In genomic region chr7:78143661-78144060, GRCh38 we compare ENCODE assay signal across 24 cellular contexts.
A peak's percentile ranks its signal among the peaks of the same experiment; 100 is the strongest.
DNase-seq lines count a peak whose midpoint lies in the region; ATAC-seq, FAIRE-seq and TF ChIP-seq lines count a peak whose summit lies in the region.
"Had no signal": no experiment of that assay in that cellular context is flagged by ENCODE, and none has a peak within 500 bp of the region (broad histone marks: within the 10 kb centered on the region; RNA-seq: fewer than 3 reads in every experiment).

No MANE protein-coding gene starts in this region.

- H3K4me3 Mint-ChIP-seq in astrocyte (ENCODE audit: unreplicated experiment) = no peak overlapping the region
- H3K4me3 Mint-ChIP-seq: CD14-positive monocyte; CD4-positive, alpha-beta memory T cell; CD4-positive, CD25-positive, alpha-beta regulatory T cell; CD8-positive, alpha-beta memory T cell had no signal

- H3K4me1 Mint-ChIP-seq in astrocyte (ENCODE audit: low read depth, unreplicated experiment) = peaks cover 37% of the 10 kb centered on the region
- H3K4me1 Mint-ChIP-seq: CD14-positive monocyte; CD4-positive, CD25-positive, alpha-beta regulatory T cell; CD8-positive, alpha-beta memory T cell had no signal

- no peak for ATAC-seq in GM18873 (IDR thresholded peaks at IDR 0.05; ENCODE audit: low FRiP score, unreplicated experiment)
- ATAC-seq: GM12878 had no signal

- H2AFZ ChIP-seq in astrocyte (ENCODE audit: low read depth, low read length) = no peak overlapping the region

- peaks cover 9% of the 10 kb centered on the region for H3K4me1 ChIP-seq in astrocyte (ENCODE audit: insufficient read depth, low read length)
- H3K4me1 ChIP-seq: BLaER1 had no signal

- H3K9ac ChIP-seq in astrocyte (ENCODE audit: low read length) = no peak overlapping the region
- H3K9ac ChIP-seq: BLaER1 had no signal

- no peak for TF ChIP-seq CTCF in astrocyte (IDR thresholded peaks at IDR 0.05; ENCODE audit: insufficient read depth, low read depth, low read length)

- no peaks in the 10 kb centered on the region for H4K20me1 ChIP-seq in astrocyte (ENCODE audit: insufficient read depth, low read length)
- H4K20me1 ChIP-seq: BLaER1 had no signal

- no peaks in the 10 kb centered on the region for H3K79me2 ChIP-seq in astrocyte (ENCODE audit: insufficient read depth, low read length)

- no peaks in the 10 kb centered on the region for H3K36me3 Mint-ChIP-seq in astrocyte (ENCODE audit: low read depth, unreplicated experiment)
- H3K36me3 Mint-ChIP-seq: CD14-positive monocyte; CD4-positive, alpha-beta memory T cell; CD4-positive, CD25-positive, alpha-beta regulatory T cell; CD8-positive, alpha-beta memory T cell had no signal

- no peaks in the 10 kb centered on the region for H3K9me3 Mint-ChIP-seq in astrocyte (ENCODE audit: unreplicated experiment)
- H3K9me3 Mint-ChIP-seq: CD4-positive, alpha-beta memory T cell; CD8-positive, alpha-beta memory T cell had no signal

- H3K4me3 ChIP-seq in astrocyte (ENCODE audit: insufficient read depth, low read depth, low read length) = no peak overlapping the region
- H3K4me3 ChIP-seq: BLaER1, GM12878 had no signal

- no peaks in the 10 kb centered on the region for H3K27me3 Mint-ChIP-seq in astrocyte (ENCODE audit: low read depth, unreplicated experiment)

- no peaks in the 10 kb centered on the region for H3K9me3 ChIP-seq in astrocyte (ENCODE audit: insufficient read depth, low read depth, low read length)
- H3K9me3 ChIP-seq: BLaER1 had no signal

- H3K27ac Mint-ChIP-seq in astrocyte (ENCODE audit: unreplicated experiment) = no peak overlapping the region
- H3K27ac Mint-ChIP-seq: CD14-positive monocyte; CD4-positive, alpha-beta memory T cell; CD4-positive, CD25-positive, alpha-beta regulatory T cell; CD8-positive, alpha-beta memory T cell had no signal

- no peak overlapping the region for H3K4me2 ChIP-seq in astrocyte (ENCODE audit: low read length)
- H3K4me2 ChIP-seq: BLaER1 had no signal

- DNase-seq in astrocyte (ENCODE audit: low read depth) = no peak
- DNase-seq in fibroblast of peridontal ligament (ENCODE audit: extremely low read depth) = peak; percentile 39
- no peak for DNase-seq in stimulated activated CD4-positive, alpha-beta T cell treated with anti-CD3 and anti-CD28 coated beads, Interleukin-12 subunit alpha, Interleukin-12 subunit beta, amount 100 ng/mL, for 4 hours
- DNase-seq in hippocampal formation (lab: John Stamatoyannopoulos, UW) = no peak
- DNase-seq: 8988T; ACHN; BE2C; C1 segment of cervical spinal cord; CD4-positive, alpha-beta memory T cell; CD4-positive, CD25-positive, alpha-beta regulatory T cell; CD8-positive, alpha-beta memory T cell; COR-L47; DMS 273 treated with DMSO at 0.1 percent for 48 hours; DMS153; DMS53; DMS79; DND-41; EL; GDM1 had no signal

- H3K36me3 ChIP-seq in astrocyte (ENCODE audit: insufficient read depth, low read length) = no peaks in the 10 kb centered on the region
- H3K36me3 ChIP-seq: BE2C, BLaER1 had no signal

- no peaks in the 10 kb centered on the region for H3K27me3 ChIP-seq in astrocyte (ENCODE audit: insufficient read depth, low read length)
- H3K27me3 ChIP-seq: BE2C, BLaER1 had no signal

- FAIRE-seq in astrocyte (lab: Jason Lieb, UNC) = peak; percentile 37
- FAIRE-seq: GM12878, GM12892 had no signal

- H3K27ac ChIP-seq in astrocyte (ENCODE audit: low read depth, low read length) = no peak overlapping the region
- H3K27ac ChIP-seq: BLaER1 had no signal
